Comparison of ENCODE assay signal across 1 cellular context in the genomic region with DNA sequence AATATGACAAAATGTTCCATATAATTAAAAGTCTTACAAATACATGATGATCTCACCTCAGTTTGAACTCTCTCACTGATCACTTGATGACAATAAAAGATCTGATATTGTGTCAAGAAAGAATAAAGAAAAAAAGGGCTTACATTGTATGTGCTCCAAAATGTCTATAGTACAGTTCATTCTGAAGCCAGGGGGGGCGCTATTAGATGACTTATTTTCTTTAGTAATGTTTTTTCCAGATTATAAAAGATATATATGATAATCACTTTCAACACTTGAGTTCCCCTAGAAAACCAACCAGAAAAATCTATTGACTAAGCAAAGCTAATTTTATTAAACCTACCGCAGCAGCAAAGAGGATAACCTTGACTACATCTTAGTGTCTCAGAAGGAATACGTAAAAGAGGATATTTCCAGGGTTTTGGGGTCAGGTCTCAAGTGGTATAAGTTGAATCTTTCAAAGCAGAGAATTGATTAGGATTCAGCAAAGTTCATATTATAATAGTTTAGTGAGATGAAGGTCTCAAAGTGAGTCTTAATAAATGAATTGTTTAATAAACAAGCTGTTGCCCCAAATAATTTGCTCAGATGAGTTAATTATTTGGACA.
TF ChIP-seq lines count a peak whose summit lies in the region.

No MANE protein-coding gene starts in this region.

TF ChIP-seq in GM23338, 12 proteins besides CTCF, POLR2A, EP300 and RAD21 (continued from another document):
- TF ChIP-seq, protein P1, sequence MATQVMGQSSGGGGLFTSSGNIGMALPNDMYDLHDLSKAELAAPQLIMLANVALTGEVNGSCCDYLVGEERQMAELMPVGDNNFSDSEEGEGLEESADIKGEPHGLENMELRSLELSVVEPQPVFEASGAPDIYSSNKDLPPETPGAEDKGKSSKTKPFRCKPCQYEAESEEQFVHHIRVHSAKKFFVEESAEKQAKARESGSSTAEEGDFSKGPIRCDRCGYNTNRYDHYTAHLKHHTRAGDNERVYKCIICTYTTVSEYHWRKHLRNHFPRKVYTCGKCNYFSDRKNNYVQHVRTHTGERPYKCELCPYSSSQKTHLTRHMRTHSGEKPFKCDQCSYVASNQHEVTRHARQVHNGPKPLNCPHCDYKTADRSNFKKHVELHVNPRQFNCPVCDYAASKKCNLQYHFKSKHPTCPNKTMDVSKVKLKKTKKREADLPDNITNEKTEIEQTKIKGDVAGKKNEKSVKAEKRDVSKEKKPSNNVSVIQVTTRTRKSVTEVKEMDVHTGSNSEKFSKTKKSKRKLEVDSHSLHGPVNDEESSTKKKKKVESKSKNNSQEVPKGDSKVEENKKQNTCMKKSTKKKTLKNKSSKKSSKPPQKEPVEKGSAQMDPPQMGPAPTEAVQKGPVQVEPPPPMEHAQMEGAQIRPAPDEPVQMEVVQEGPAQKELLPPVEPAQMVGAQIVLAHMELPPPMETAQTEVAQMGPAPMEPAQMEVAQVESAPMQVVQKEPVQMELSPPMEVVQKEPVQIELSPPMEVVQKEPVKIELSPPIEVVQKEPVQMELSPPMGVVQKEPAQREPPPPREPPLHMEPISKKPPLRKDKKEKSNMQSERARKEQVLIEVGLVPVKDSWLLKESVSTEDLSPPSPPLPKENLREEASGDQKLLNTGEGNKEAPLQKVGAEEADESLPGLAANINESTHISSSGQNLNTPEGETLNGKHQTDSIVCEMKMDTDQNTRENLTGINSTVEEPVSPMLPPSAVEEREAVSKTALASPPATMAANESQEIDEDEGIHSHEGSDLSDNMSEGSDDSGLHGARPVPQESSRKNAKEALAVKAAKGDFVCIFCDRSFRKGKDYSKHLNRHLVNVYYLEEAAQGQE (IDR thresholded peaks at IDR 0.05; ENCODE audit: unreplicated experiment), result no peak
- TF ChIP-seq NANOG (IDR thresholded peaks at IDR 0.05; ENCODE audit: borderline replicate concordance) (no peak), ZNF114 (CRISPR knock-in tag; IDR thresholded peaks at IDR 0.05) (no peak), POLR2AphosphoS5 (IDR thresholded peaks at IDR 0.05; ENCODE audit: low read depth) (no peak)
- TF ChIP-seq, protein P2, sequence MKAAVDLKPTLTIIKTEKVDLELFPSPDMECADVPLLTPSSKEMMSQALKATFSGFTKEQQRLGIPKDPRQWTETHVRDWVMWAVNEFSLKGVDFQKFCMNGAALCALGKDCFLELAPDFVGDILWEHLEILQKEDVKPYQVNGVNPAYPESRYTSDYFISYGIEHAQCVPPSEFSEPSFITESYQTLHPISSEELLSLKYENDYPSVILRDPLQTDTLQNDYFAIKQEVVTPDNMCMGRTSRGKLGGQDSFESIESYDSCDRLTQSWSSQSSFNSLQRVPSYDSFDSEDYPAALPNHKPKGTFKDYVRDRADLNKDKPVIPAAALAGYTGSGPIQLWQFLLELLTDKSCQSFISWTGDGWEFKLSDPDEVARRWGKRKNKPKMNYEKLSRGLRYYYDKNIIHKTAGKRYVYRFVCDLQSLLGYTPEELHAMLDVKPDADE (IDR thresholded peaks at IDR 0.05), result no peak
- TF ChIP-seq, protein P3, sequence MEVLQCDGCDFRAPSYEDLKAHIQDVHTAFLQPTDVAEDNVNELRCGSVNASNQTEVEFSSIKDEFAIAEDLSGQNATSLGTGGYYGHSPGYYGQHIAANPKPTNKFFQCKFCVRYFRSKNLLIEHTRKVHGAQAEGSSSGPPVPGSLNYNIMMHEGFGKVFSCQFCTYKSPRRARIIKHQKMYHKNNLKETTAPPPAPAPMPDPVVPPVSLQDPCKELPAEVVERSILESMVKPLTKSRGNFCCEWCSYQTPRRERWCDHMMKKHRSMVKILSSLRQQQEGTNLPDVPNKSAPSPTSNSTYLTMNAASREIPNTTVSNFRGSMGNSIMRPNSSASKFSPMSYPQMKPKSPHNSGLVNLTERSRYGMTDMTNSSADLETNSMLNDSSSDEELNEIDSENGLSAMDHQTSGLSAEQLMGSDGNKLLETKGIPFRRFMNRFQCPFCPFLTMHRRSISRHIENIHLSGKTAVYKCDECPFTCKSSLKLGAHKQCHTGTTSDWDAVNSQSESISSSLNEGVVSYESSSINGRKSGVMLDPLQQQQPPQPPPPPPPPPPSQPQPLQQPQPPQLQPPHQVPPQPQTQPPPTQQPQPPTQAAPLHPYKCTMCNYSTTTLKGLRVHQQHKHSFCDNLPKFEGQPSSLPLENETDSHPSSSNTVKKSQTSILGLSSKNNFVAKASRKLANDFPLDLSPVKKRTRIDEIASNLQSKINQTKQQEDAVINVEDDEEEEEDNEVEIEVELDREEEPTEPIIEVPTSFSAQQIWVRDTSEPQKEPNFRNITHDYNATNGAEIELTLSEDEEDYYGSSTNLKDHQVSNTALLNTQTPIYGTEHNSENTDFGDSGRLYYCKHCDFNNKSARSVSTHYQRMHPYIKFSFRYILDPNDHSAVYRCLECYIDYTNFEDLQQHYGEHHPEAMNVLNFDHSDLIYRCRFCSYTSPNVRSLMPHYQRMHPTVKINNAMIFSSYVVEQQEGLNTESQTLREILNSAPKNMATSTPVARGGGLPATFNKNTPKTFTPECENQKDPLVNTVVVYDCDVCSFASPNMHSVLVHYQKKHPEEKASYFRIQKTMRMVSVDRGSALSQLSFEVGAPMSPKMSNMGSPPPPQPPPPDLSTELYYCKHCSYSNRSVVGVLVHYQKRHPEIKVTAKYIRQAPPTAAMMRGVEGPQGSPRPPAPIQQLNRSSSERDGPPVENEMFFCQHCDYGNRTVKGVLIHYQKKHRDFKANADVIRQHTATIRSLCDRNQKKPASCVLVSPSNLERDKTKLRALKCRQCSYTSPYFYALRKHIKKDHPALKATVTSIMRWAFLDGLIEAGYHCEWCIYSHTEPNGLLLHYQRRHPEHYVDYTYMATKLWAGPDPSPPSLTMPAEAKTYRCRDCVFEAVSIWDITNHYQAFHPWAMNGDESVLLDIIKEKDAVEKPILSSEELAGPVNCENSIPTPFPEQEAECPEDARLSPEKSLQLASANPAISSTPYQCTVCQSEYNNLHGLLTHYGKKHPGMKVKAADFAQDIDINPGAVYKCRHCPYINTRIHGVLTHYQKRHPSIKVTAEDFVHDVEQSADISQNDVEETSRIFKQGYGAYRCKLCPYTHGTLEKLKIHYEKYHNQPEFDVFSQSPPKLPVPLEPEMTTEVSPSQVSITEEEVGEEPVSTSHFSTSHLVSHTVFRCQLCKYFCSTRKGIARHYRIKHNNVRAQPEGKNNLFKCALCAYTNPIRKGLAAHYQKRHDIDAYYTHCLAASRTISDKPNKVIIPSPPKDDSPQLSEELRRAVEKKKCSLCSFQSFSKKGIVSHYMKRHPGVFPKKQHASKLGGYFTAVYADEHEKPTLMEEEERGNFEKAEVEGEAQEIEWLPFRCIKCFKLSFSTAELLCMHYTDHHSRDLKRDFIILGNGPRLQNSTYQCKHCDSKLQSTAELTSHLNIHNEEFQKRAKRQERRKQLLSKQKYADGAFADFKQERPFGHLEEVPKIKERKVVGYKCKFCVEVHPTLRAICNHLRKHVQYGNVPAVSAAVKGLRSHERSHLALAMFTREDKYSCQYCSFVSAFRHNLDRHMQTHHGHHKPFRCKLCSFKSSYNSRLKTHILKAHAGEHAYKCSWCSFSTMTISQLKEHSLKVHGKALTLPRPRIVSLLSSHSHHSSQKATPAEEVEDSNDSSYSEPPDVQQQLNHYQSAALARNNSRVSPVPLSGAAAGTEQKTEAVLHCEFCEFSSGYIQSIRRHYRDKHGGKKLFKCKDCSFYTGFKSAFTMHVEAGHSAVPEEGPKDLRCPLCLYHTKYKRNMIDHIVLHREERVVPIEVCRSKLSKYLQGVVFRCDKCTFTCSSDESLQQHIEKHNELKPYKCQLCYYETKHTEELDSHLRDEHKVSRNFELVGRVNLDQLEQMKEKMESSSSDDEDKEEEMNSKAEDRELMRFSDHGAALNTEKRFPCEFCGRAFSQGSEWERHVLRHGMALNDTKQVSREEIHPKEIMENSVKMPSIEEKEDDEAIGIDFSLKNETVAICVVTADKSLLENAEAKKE (CRISPR knock-in tag; IDR thresholded peaks at IDR 0.05), result no peak
